In genomic region chr2:230809677-230810251, GRCh38 we compare ENCODE assay signal across 2 cellular contexts.
TF ChIP-seq lines count a peak whose summit lies in the region.

No MANE protein-coding gene starts in this region.

TF ChIP-seq in K562, 482 proteins besides CTCF, POLR2A, EP300 and RAD21 (continued from another document and continues in another):
- 0 out of 2 replicates have a peak, but pooled peaks have one; percentile 49 for TF ChIP-seq MAFG (tag; conservative IDR thresholded peaks at IDR 0.05)
- TF ChIP-seq MED1 (CRISPR knock-in tag; IDR thresholded peaks at IDR 0.05; ENCODE audit: borderline replicate concordance), result no peak
- no peak for TF ChIP-seq ASH1L (IDR thresholded peaks at IDR 0.05; ENCODE audit: borderline replicate concordance, low read depth, partially characterized antibody)
- no peak for TF ChIP-seq NBN (IDR thresholded peaks at IDR 0.05; ENCODE audit: low read depth)
- TF ChIP-seq NFXL1 (CRISPR knock-in tag; IDR thresholded peaks at IDR 0.05), result no peak
- TF ChIP-seq ZSCAN29 (IDR thresholded peaks at IDR 0.05), result no peak
- TF ChIP-seq MXI1 (IDR thresholded peaks at IDR 0.05; ENCODE audit: low read depth, low read length), result no peak
- TF ChIP-seq HMG20A (CRISPR knock-in tag; conservative IDR thresholded peaks at IDR 0.05), result no peak
- no peak for TF ChIP-seq ZNF551 (CRISPR knock-in tag; IDR thresholded peaks at IDR 0.05)
- TF ChIP-seq ZC3H8 (IDR thresholded peaks at IDR 0.05), result no peak
- TF ChIP-seq C11orf30 (IDR thresholded peaks at IDR 0.05; ENCODE audit: low read depth), result peak; percentile 59; the same call in 1 of the 2 replicates
- no peak for TF ChIP-seq GABPB2 (CRISPR knock-in tag; conservative IDR thresholded peaks at IDR 0.05)
- no peak for TF ChIP-seq TCF7L2 (IDR thresholded peaks at IDR 0.05; ENCODE audit: low read depth, low read length)
- no peak for TF ChIP-seq TBL1XR1 (IDR thresholded peaks at IDR 0.05; ENCODE audit: low read length in 2 of 2)
- no peak for TF ChIP-seq LCOR (CRISPR knock-in tag; IDR thresholded peaks at IDR 0.05)
- TF ChIP-seq HDAC8 (tag; IDR thresholded peaks at IDR 0.05), result no peak
- no peak for TF ChIP-seq THRAP3 (IDR thresholded peaks at IDR 0.05; ENCODE audit: borderline replicate concordance)
- TF ChIP-seq ATF1 (CRISPR knock-in tag; IDR thresholded peaks at IDR 0.05), result no peak
- no peak for TF ChIP-seq ATF1 (tag; IDR thresholded peaks at IDR 0.05)
- TF ChIP-seq TEAD4 (IDR thresholded peaks at IDR 0.05; ENCODE audit: low read length), result no peak
- no peak for TF ChIP-seq TEAD4 (CRISPR knock-in tag; IDR thresholded peaks at IDR 0.05; ENCODE audit: borderline replicate concordance)
- TF ChIP-seq PYGO2 (tag; IDR thresholded peaks at IDR 0.05), result no peak
- no peak for TF ChIP-seq MEIS2 (IDR thresholded peaks at IDR 0.05; ENCODE audit: partially characterized antibody)
- TF ChIP-seq BRF2 (IDR thresholded peaks at IDR 0.05; ENCODE audit: borderline replicate concordance, insufficient read depth, insufficient read length), result no peak
- TF ChIP-seq MTA1 (IDR thresholded peaks at IDR 0.05; ENCODE audit: borderline replicate concordance), result no peak
- no peak for TF ChIP-seq KDM5B (IDR thresholded peaks at IDR 0.05; ENCODE audit: insufficient replicate concordance, low read depth, low read length)
- no peak for TF ChIP-seq ZNF592 (IDR thresholded peaks at IDR 0.05)
- TF ChIP-seq ZNF316 (IDR thresholded peaks at IDR 0.05), result peak; percentile 67
- TF ChIP-seq CHCHD3 (CRISPR knock-in tag; IDR thresholded peaks at IDR 0.05), result no peak

TF ChIP-seq in neural cell, 6 proteins besides CTCF, POLR2A, EP300 and RAD21 (continued from another document):
- TF ChIP-seq, protein P1, sequence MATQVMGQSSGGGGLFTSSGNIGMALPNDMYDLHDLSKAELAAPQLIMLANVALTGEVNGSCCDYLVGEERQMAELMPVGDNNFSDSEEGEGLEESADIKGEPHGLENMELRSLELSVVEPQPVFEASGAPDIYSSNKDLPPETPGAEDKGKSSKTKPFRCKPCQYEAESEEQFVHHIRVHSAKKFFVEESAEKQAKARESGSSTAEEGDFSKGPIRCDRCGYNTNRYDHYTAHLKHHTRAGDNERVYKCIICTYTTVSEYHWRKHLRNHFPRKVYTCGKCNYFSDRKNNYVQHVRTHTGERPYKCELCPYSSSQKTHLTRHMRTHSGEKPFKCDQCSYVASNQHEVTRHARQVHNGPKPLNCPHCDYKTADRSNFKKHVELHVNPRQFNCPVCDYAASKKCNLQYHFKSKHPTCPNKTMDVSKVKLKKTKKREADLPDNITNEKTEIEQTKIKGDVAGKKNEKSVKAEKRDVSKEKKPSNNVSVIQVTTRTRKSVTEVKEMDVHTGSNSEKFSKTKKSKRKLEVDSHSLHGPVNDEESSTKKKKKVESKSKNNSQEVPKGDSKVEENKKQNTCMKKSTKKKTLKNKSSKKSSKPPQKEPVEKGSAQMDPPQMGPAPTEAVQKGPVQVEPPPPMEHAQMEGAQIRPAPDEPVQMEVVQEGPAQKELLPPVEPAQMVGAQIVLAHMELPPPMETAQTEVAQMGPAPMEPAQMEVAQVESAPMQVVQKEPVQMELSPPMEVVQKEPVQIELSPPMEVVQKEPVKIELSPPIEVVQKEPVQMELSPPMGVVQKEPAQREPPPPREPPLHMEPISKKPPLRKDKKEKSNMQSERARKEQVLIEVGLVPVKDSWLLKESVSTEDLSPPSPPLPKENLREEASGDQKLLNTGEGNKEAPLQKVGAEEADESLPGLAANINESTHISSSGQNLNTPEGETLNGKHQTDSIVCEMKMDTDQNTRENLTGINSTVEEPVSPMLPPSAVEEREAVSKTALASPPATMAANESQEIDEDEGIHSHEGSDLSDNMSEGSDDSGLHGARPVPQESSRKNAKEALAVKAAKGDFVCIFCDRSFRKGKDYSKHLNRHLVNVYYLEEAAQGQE (IDR thresholded peaks at IDR 0.05; ENCODE audit: borderline replicate concordance), result no peak
- TF ChIP-seq MXI1 (conservative IDR thresholded peaks at IDR 0.05; ENCODE audit: poor library complexity, severe bottlenecking), result no peak
